In genomic region chr11:86681039-86681745, GRCh38 we compare ENCODE assay signal across 25 cellular contexts. TPM values are rescaled to one million over a fixed set of nuclear protein-coding genes. Genes with fewer than 3 reads are reported as not detected.
DNase-seq lines count a peak whose midpoint lies in the region; TF ChIP-seq lines count a peak whose summit lies in the region.
"Had no signal": no experiment of that assay in that cellular context is flagged by ENCODE, and none has a peak within 500 bp of the region (broad histone marks: within the 10 kb centered on the region; RNA-seq: fewer than 3 reads in every experiment).

No MANE protein-coding gene starts in this region.

- H3K14ac ChIP-seq in mesenchymal stem cell (ENCODE audit: low read length in 2 of 2), result no peak overlapping the region

- peak overlapping the region in 1 of 2 experiments; percentile 31 for H2BK12ac ChIP-seq in mesenchymal stem cell (ENCODE audit: low read length in 2 of 2)

- intact Hi-C loops in esophagus muscularis mucosa (cut with DNase I), result no loop called here

- H3K79me1 ChIP-seq in mesenchymal stem cell (replicated peaks; ENCODE audit: low read length, poor library complexity, severe bottlenecking), result no peaks in the 10 kb centered on the region

- no peak for DNase-seq in esophagus muscularis mucosa (ENCODE audit: extremely low spot score)
- no peak for DNase-seq in mesenchymal stem cell
- DNase-seq in putamen (ENCODE audit: low spot score), result peak; percentile 74
- DNase-seq in brain microvascular endothelial cell, result no peak
- DNase-seq in KG1 (lab: John Stamatoyannopoulos, UW), result no peak
- DNase-seq in cerebellar cortex (ENCODE audit: low spot score), result no peak
- DNase-seq: activated CD4-positive, CD25-positive, alpha-beta regulatory T cell treated with anti-CD3 and anti-CD28 coated beads, Interleukin-2, amount 50 U/mL, for 72 hours; activated CD8-positive, alpha-beta T cell treated with anti-CD3 and anti-CD28 coated beads for 36 hours; activated gamma-delta T cell; body of pancreas; effector memory CD4-positive, alpha-beta T cell; foreskin keratinocyte; islet precursor cell; mammary epithelial cell; naive B cell; NCI-H1694; NCI-H2171; NCI-H524; NK-92 treated with Interleukin-12 subunit alpha and Interleukin-12 subunit beta, amount 100 ng/mL, for 24 hours; ovary; stimulated activated CD4-positive, alpha-beta T cell treated with anti-CD3 and anti-CD28 coated beads, Interleukin-1b, Interleukin-23, amount 100 ng/mL, for 48 hours; T-helper 1 cell had no signal

- H4K8ac ChIP-seq in mesenchymal stem cell (ENCODE audit: low read length), result no peak overlapping the region

- TF ChIP-seq POLR2A in esophagus muscularis mucosa (IDR thresholded peaks at IDR 0.05; ENCODE audit: low read depth), result no peak

- H3K4me3 ChIP-seq in esophagus muscularis mucosa (peak overlapping the region in 2 of 4 donors; percentile 6 to 12), mesenchymal stem cell (ENCODE audit: insufficient read depth in 1 of 2, low read depth in 1 of 2, low read length in 2 of 2) (no peak overlapping the region), urinary bladder (ENCODE audit: low read depth, low read length) (no peak overlapping the region), brain microvascular endothelial cell (ENCODE audit: low read depth, low read length) (no peak overlapping the region)
- H3K4me3 ChIP-seq: body of pancreas, ovary, suprapubic skin had no signal

- H3K27ac ChIP-seq in esophagus muscularis mucosa (replicated peaks in 1 of 4), result peak overlapping the region; percentile 62 to 74 (median 70)
- no peak overlapping the region for H3K27ac ChIP-seq in mesenchymal stem cell (ENCODE audit: low read length, poor library complexity, severe bottlenecking)
- H3K27ac ChIP-seq in urinary bladder (ENCODE audit: low read depth), result peak overlapping the region; percentile 2
- no peak overlapping the region for H3K27ac ChIP-seq in brain microvascular endothelial cell
- H3K27ac ChIP-seq: body of pancreas, C4-2B, foreskin keratinocyte, suprapubic skin had no signal

- H3K18ac ChIP-seq in mesenchymal stem cell (ENCODE audit: low read depth in 1 of 2, low read length in 2 of 2), result peak overlapping the region in 1 of 2 experiments; percentile 47

- no peak overlapping the region for H3K23ac ChIP-seq in mesenchymal stem cell (ENCODE audit: low read length in 2 of 2)

- no peak overlapping the region for H2BK15ac ChIP-seq in mesenchymal stem cell (ENCODE audit: low read depth, poor library complexity, severe bottlenecking)

- no peak overlapping the region for H2BK5ac ChIP-seq in mesenchymal stem cell (ENCODE audit: low read depth, low read length, poor library complexity, severe bottlenecking)

- in situ Hi-C loops in brain microvascular endothelial cell (cut with HindIII; ENCODE audit: low pct_ligation_motif_present, low sequenced_read_pairs), result no loop called here

- H2BK120ac ChIP-seq in mesenchymal stem cell (ENCODE audit: low read depth, low read length), result no peak overlapping the region

- H3K4ac ChIP-seq in mesenchymal stem cell (ENCODE audit: low read depth in 1 of 2, low read length in 2 of 2), result no peak overlapping the region

- TF ChIP-seq EP300 in esophagus muscularis mucosa (IDR thresholded peaks at IDR 0.05), result no peak

- no peak overlapping the region for H4K91ac ChIP-seq in mesenchymal stem cell (ENCODE audit: low read length)

- H2AK5ac ChIP-seq in mesenchymal stem cell (ENCODE audit: low read length, severe bottlenecking), result peak overlapping the region; percentile 61

- H3K4me1 ChIP-seq in esophagus muscularis mucosa, result peaks cover 21 to 54% (median 44%) of the 10 kb centered on the region in 4 donors
- H3K4me1 ChIP-seq in mesenchymal stem cell (ENCODE audit: control insufficient read depth, insufficient read depth, low read depth, low read length), result peaks cover 7% of the 10 kb centered on the region
- H3K4me1 ChIP-seq in urinary bladder (ENCODE audit: insufficient read depth), result no peaks in the 10 kb centered on the region
- H3K4me1 ChIP-seq: body of pancreas, foreskin keratinocyte, suprapubic skin had no signal

- H3K27me3 ChIP-seq in esophagus muscularis mucosa, result no peaks in the 10 kb centered on the region
- H3K27me3 ChIP-seq in mesenchymal stem cell (ENCODE audit: control insufficient read depth in 1 of 2, insufficient read depth in 1 of 2, low read length in 2 of 2), result no peaks in the 10 kb centered on the region
- no peaks in the 10 kb centered on the region for H3K27me3 ChIP-seq in brain microvascular endothelial cell (replicated peaks)
- H3K27me3 ChIP-seq: body of pancreas, foreskin keratinocyte, ovary, suprapubic skin had no signal

- TF ChIP-seq CTCF in esophagus muscularis mucosa (IDR thresholded peaks at IDR 0.05) (no peak), brain microvascular endothelial cell (IDR thresholded peaks at IDR 0.05; ENCODE audit: low read depth, low read length, missing control alignments) (no peak)

- whole genome bisulfite sequencing in esophagus muscularis mucosa, result 34% methylated on average over 5 of the region's 5 CpGs
- WGBS in mesenchymal stem cell, result 83% methylated on average over 3 of the region's 5 CpGs
- WGBS in urinary bladder, result 43% methylated on average over 5 of the region's 5 CpGs

- peak overlapping the region; percentile 10 for H3K9ac ChIP-seq in mesenchymal stem cell (ENCODE audit: low read length)

- no peak overlapping the region for H2AFZ ChIP-seq in mesenchymal stem cell (ENCODE audit: low read depth, low read length)

- H3K36me3 ChIP-seq in esophagus muscularis mucosa (no peaks in the 10 kb centered on the region), mesenchymal stem cell (ENCODE audit: control insufficient read depth in 1 of 2, insufficient read depth in 2 of 2, low read depth in 1 of 2, low read length in 2 of 2) (no peaks in the 10 kb centered on the region), urinary bladder (ENCODE audit: insufficient read depth) (no peaks in the 10 kb centered on the region), brain microvascular endothelial cell (replicated peaks) (no peaks in the 10 kb centered on the region)
- H3K36me3 ChIP-seq: ovary, suprapubic skin had no signal

- H3K4me2 ChIP-seq in mesenchymal stem cell (ENCODE audit: low read length, poor library complexity, severe bottlenecking), result no peak overlapping the region

- H3K9me3 ChIP-seq in esophagus muscularis mucosa (no peaks in the 10 kb centered on the region), mesenchymal stem cell (ENCODE audit: control insufficient read depth, low read length) (no peaks in the 10 kb centered on the region)
- H3K9me3 ChIP-seq: body of pancreas, ovary, suprapubic skin had no signal

RNA-seq across cellular contexts. Expression of gene ME3, which starts 8.8 kb away (rescaled TPM):
- total RNA-seq in esophagus muscularis mucosa, result 10 to 100 TPM; 20.4 to 50.1 (median 26.2) TPM
- polyA plus RNA-seq in mesenchymal stem cell (2013, experiment 1 of 2), result 12.5 TPM
- 11.9 TPM for polyA plus RNA-seq in mesenchymal stem cell (2013, experiment 2 of 2)
- total RNA-seq in urinary bladder, result 52.2 TPM
- polyA plus RNA-seq in urinary bladder, result 17.6 TPM

Comparison
In these comparisons a context has a peak if more than half of its experiments do, and no peak if none do; other contexts are left out.
1. H3K27ac ChIP-seq: peak in esophagus muscularis mucosa (4 of 4) and urinary bladder (single experiment); none in mesenchymal stem cell (single experiment) and brain microvascular endothelial cell (single experiment).